ENCODE assay signal across 26 cellular contexts in the genomic region with DNA sequence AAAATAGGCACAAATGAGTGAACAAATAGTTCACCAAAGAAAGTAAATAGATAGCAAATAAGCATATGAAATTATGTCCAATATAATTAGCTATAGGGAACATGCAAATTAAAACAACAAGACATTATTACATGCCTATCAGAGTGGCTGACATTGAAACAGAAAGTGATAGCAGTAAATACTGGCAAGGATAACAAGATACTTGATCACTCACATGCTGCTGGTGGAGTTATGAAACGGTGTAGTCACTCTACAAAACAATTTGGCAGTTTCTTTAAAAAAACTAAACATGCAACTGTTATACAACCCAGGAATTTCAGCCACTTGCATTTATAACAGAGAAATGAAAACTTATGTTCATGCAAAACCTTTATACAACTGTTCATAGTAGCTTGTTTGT.
A peak's percentile ranks its signal among the peaks of the same experiment; 100 is the strongest.
DNase-seq lines count a peak whose midpoint lies in the region; ATAC-seq, FAIRE-seq and TF ChIP-seq lines count a peak whose summit lies in the region.
"Had no signal": no experiment of that assay in that cellular context is flagged by ENCODE, and none has a peak within 500 bp of the region (broad histone marks: within the 10 kb centered on the region; RNA-seq: fewer than 3 reads in every experiment).

No MANE protein-coding gene starts in this region.

- H4K8ac ChIP-seq in neuronal stem cell (ENCODE audit: low read depth, low read length): no peak overlapping the region

- H3K9me3 ChIP-seq in GM12878 (replicated peaks; ENCODE audit: control insufficient read depth, insufficient read depth, low read length) (no peaks in the 10 kb centered on the region; the same call in 2 of the 3 replicates), neuronal stem cell (replicated peaks in 1 of 2; ENCODE audit: control insufficient read depth in 2 of 2, insufficient read depth in 1 of 2, low read depth in 1 of 2, low read length in 2 of 2) (no peaks in the 10 kb centered on the region)
- H3K9me3 ChIP-seq: uterus had no signal

- no peaks in the 10 kb centered on the region for H3K79me1 ChIP-seq in neuronal stem cell (ENCODE audit: low read depth, low read length)

- H3K79me2 ChIP-seq in GM12878 (ENCODE audit: control insufficient read depth, insufficient read depth, low read length): no peaks in the 10 kb centered on the region

- BruUV-seq in GM12878 (replicated peaks; lab: Mats Ljungman, UMichigan): no TSS peak
- no TSS peak for BruUV-seq in Calu3 (replicated peaks; lab: Mats Ljungman, UMichigan)

- ATAC-seq in GM18861 (IDR thresholded peaks at IDR 0.05; ENCODE audit: unreplicated experiment) (peak; percentile 66), HG02981 (IDR thresholded peaks at IDR 0.05; ENCODE audit: unreplicated experiment) (peak; percentile 67), GM12878 (peak; percentile 59)
- ATAC-seq: activated CD8-positive, alpha-beta T cell treated with anti-CD3 and anti-CD28 coated beads for 36 hours; foreskin keratinocyte; right cardiac atrium had no signal

- H3K4me3 ChIP-seq in GM12878: no peak overlapping the region
- no peak overlapping the region for H3K4me3 ChIP-seq in neuronal stem cell (ENCODE audit: low read length in 2 of 2)
- H3K4me3 ChIP-seq: SK-N-MC, uterus had no signal

- no peak overlapping the region for H3K14ac ChIP-seq in neuronal stem cell (ENCODE audit: low read length)

- no peaks in the 10 kb centered on the region for H4K20me1 ChIP-seq in GM12878 (ENCODE audit: control insufficient read depth, insufficient read depth)

- no peaks in the 10 kb centered on the region for H3K4me1 Mint-ChIP-seq in Calu3 (ENCODE audit: low read depth, unreplicated experiment)
- H3K4me1 Mint-ChIP-seq: activated B cell treated with CpG ODN at 0.5 μM for 24 hours had no signal

- no peak overlapping the region for H2AFZ ChIP-seq in GM12878 (ENCODE audit: control insufficient read depth, low read depth, low read length)
- no peak overlapping the region for H2AFZ ChIP-seq in neuronal stem cell (ENCODE audit: low read length)

- H3K4me3 Mint-ChIP-seq in Calu3 (ENCODE audit: low read depth, unreplicated experiment): no peak overlapping the region
- H3K4me3 Mint-ChIP-seq: activated B cell treated with CpG ODN at 0.5 μM for 24 hours; activated CD8-positive, alpha-beta T cell treated with anti-CD3 and anti-CD28 coated beads for 36 hours; T-helper 2 cell treated with Interferon-gamma antibody and Interleukin-4, amounts not matched to agents 5 μg/mL and 100 μg/mL, for 36 hours had no signal

- no peak overlapping the region for H3K27ac ChIP-seq in GM12878 (ENCODE audit: control insufficient read depth, insufficient read depth)
- no peak overlapping the region for H3K27ac ChIP-seq in neuronal stem cell (replicated peaks; ENCODE audit: low read length)
- H3K27ac ChIP-seq: foreskin keratinocyte, SK-N-MC, uterus had no signal

- no peak overlapping the region for H2AK5ac ChIP-seq in neuronal stem cell (ENCODE audit: low read depth, low read length)

- H3K27ac Mint-ChIP-seq in Calu3 (ENCODE audit: unreplicated experiment): no peak overlapping the region
- H3K27ac Mint-ChIP-seq: activated B cell treated with CpG ODN at 0.5 μM for 24 hours; activated CD8-positive, alpha-beta T cell treated with anti-CD3 and anti-CD28 coated beads for 36 hours; T-helper 2 cell treated with Interferon-gamma antibody and Interleukin-4, amounts not matched to agents 5 μg/mL and 100 μg/mL, for 36 hours had no signal

- no peak overlapping the region for H2BK120ac ChIP-seq in neuronal stem cell (ENCODE audit: low read depth, low read length)

- no peak overlapping the region for H2BK5ac ChIP-seq in neuronal stem cell (ENCODE audit: low read length)

- no peak overlapping the region for H3K18ac ChIP-seq in neuronal stem cell (ENCODE audit: low read length)

- no peaks in the 10 kb centered on the region for H3K27me3 Mint-ChIP-seq in Calu3 (ENCODE audit: unreplicated experiment)
- H3K27me3 Mint-ChIP-seq: activated B cell treated with CpG ODN at 0.5 μM for 24 hours; activated CD8-positive, alpha-beta T cell treated with anti-CD3 and anti-CD28 coated beads for 36 hours had no signal

- no peak overlapping the region for H4K91ac ChIP-seq in neuronal stem cell (ENCODE audit: low read depth, low read length, poor library complexity)

- POLR2A ChIA-PET in GM12878 (lab: Charles Lee): interaction anchor here (0.5 kb wide), 1 partner anchor 16 kb away, joined by 4 read pairs; no protein-coding TSS in a partner anchor

- H3K23ac ChIP-seq in neuronal stem cell (ENCODE audit: low read depth, low read length, poor library complexity): no peak overlapping the region

- H3K36me3 Mint-ChIP-seq in Calu3 (ENCODE audit: insufficient read depth, unreplicated experiment): no peaks in the 10 kb centered on the region

- H3K9me3 Mint-ChIP-seq in Calu3 (ENCODE audit: low read depth, unreplicated experiment): no peaks in the 10 kb centered on the region

- H3K4ac ChIP-seq in neuronal stem cell (ENCODE audit: low read length): no peak overlapping the region

- TF ChIP-seq RAD21 in GM12878 (IDR thresholded peaks at IDR 0.05; ENCODE audit: insufficient read depth, low read depth, low read length): no peak

- TF ChIP-seq EP300 in GM12878 (IDR thresholded peaks at IDR 0.05; ENCODE audit: borderline replicate concordance in 1 of 2, control insufficient read depth in 1 of 2, low read depth in 2 of 2, low read length in 2 of 2): no peak

- FAIRE-seq in GM12878 (lab: Jason Lieb, UNC): no peak
- FAIRE-seq: A204.1, bronchial epithelial cell, endometrium, H1, kidney, RCC 7860 had no signal

- H2BK12ac ChIP-seq in neuronal stem cell (ENCODE audit: low read length): no peak overlapping the region

- peak; percentile 13 for DNase-seq in AG20443 (ENCODE audit: low spot score)
- DNase-seq in GM12878 (ENCODE audit: low read depth, low spot score): no peak
- no peak for DNase-seq in Calu3
- DNase-seq in neuronal stem cell (ENCODE audit: low spot score): no peak
- DNase-seq in RKO (ENCODE audit: low spot score): no peak
- DNase-seq in stimulated activated CD4-positive, alpha-beta T cell treated with anti-CD3 and anti-CD28 coated beads, Interleukin-4, amount 100 ng/mL, for 1 hour: no peak
- DNase-seq: activated B cell treated with CpG ODN at 0.5 μM for 24 hours; activated CD8-positive, alpha-beta T cell treated with anti-CD3 and anti-CD28 coated beads for 36 hours; activated naive CD4-positive, alpha-beta T cell; amniotic stem cell; cortex of kidney; foreskin keratinocyte; hypothalamus; kidney; occipital lobe; right cardiac atrium; uterus had no signal

- H3K9ac ChIP-seq in GM12878 (ENCODE audit: control insufficient read depth, insufficient read depth, low read length) (no peak overlapping the region), neuronal stem cell (ENCODE audit: low read depth, low read length, poor library complexity) (no peak overlapping the region)

- SMC1A ChIA-PET in GM12878 (lab: Charles Lee; ENCODE audit: uncharacterized antibody, unreplicated experiment): interaction anchor here (1.2 kb wide), 1 partner anchor 64 kb away, joined by 3 read pairs; no protein-coding TSS in a partner anchor

- H3K36me3 ChIP-seq in GM12878 (ENCODE audit: control insufficient read depth in 2 of 2, insufficient read depth in 2 of 2, low read length in 1 of 2) (no peaks in the 10 kb centered on the region), neuronal stem cell (replicated peaks in 1 of 2; ENCODE audit: control insufficient read depth in 2 of 2, insufficient read depth in 2 of 2, low read length in 2 of 2) (no peaks in the 10 kb centered on the region)
- H3K36me3 ChIP-seq: uterus had no signal

- no peak for TF ChIP-seq POLR2A in GM12878 (IDR thresholded peaks at IDR 0.05; ENCODE audit: low read depth, low read length)

- CTCF ChIA-PET in GM12878 (lab: Yijun Ruan, JAX): no interaction called here
- CTCF ChIA-PET in Calu3 (lab: Charles Lee): no interaction called here

- RAD21 ChIA-PET in GM12878 (lab: Charles Lee; ENCODE audit: unreplicated experiment): no interaction called here

- no peak for TF ChIP-seq CTCF in GM12878 (IDR thresholded peaks at IDR 0.05 in 2 of 3, conservative IDR thresholded peaks at IDR 0.05 in 1 of 3; ENCODE audit: control insufficient read depth in 2 of 3, extremely low read depth in 1 of 3, insufficient read depth in 1 of 3, low read depth in 3 of 3, low read length in 3 of 3)
- TF ChIP-seq CTCF in Calu3 (IDR thresholded peaks at IDR 0.05; ENCODE audit: unreplicated experiment): no peak

- H3K27me3 ChIP-seq in GM12878 (replicated peaks in 1 of 2; ENCODE audit: control insufficient read depth in 2 of 2, insufficient read depth in 2 of 2, low read length in 1 of 2) (no peaks in the 10 kb centered on the region), neuronal stem cell (ENCODE audit: control insufficient read depth in 3 of 3, insufficient read depth in 3 of 3, low read depth in 1 of 3, low read length in 3 of 3) (no peaks in the 10 kb centered on the region)
- H3K27me3 ChIP-seq: foreskin keratinocyte, uterus had no signal

- in situ Hi-C loops in GM12878 (cut with MboI): no loop called here

- no peak overlapping the region for H3K4me2 ChIP-seq in GM12878 (ENCODE audit: control insufficient read depth, insufficient read depth)
- no peak overlapping the region for H3K4me2 ChIP-seq in neuronal stem cell (ENCODE audit: insufficient read depth, low read length, poor library complexity, severe bottlenecking)

- no peaks in the 10 kb centered on the region for H3K4me1 ChIP-seq in GM12878 (ENCODE audit: control insufficient read depth, insufficient read depth, low read length)
- H3K4me1 ChIP-seq in neuronal stem cell (ENCODE audit: control insufficient read depth in 2 of 2, insufficient read depth in 1 of 2, low read depth in 1 of 2, low read length in 2 of 2): no peaks in the 10 kb centered on the region
- H3K4me1 ChIP-seq: foreskin keratinocyte, uterus had no signal

- no peak overlapping the region for H2BK15ac ChIP-seq in neuronal stem cell (ENCODE audit: low read length)

- WGBS in GM12878 (ENCODE audit: insufficient coverage, insufficient replicate concordance, low lambda C conversion rate, missing lambda C conversion rate): 5% methylated on average over 1 of the region's 1 CpG
- WGBS in neuronal stem cell (ENCODE audit: extremely low coverage in 2 of 2, insufficient read length in 2 of 2, insufficient replicate concordance in 1 of 2), 2 donors: no CpG with 5 or more reads among the region's 1 CpG

- intact Hi-C loops in GM12878 (cut with micrococcal nuclease; ENCODE audit: unreplicated experiment): no loop called here
- intact Hi-C loops in Calu3 (cut with micrococcal nuclease; ENCODE audit: unreplicated experiment): no loop called here

TF ChIP-seq in GM12878, 131 proteins besides CTCF, POLR2A, EP300 and RAD21 (continues in another document):
- TF ChIP-seq FOXM1 (IDR thresholded peaks at IDR 0.05; ENCODE audit: low read depth, low read length): no peak
- no peak for TF ChIP-seq KLF5 (IDR thresholded peaks at IDR 0.05; ENCODE audit: partially characterized antibody)
- no peak for TF ChIP-seq PAX8 (IDR thresholded peaks at IDR 0.05)
